In genomic region chr9:14092344-14092743, GRCh38 we compare ENCODE assay signal across 30 cellular contexts.
A peak's percentile ranks its signal among the peaks of the same experiment; 100 is the strongest.
DNase-seq lines count a peak whose midpoint lies in the region; ATAC-seq, FAIRE-seq and TF ChIP-seq lines count a peak whose summit lies in the region.
"Had no signal": no experiment of that assay in that cellular context is flagged by ENCODE, and none has a peak within 500 bp of the region (broad histone marks: within the 10 kb centered on the region; RNA-seq: fewer than 3 reads in every experiment).

No MANE protein-coding gene starts in this region.

- H4K20me1 ChIP-seq in keratinocyte (ENCODE audit: control insufficient read depth, extremely low read depth, insufficient read depth, low read length): no peaks in the 10 kb centered on the region

- H3K9ac ChIP-seq in keratinocyte (ENCODE audit: control insufficient read depth, extremely low read depth, insufficient read depth, low read length): no peak overlapping the region
- H3K9ac ChIP-seq: neural progenitor cell had no signal

- H3K4me3 ChIP-seq in RWPE2 (ENCODE audit: severe bottlenecking): no peak overlapping the region
- no peak overlapping the region for H3K4me3 ChIP-seq in choroid plexus epithelial cell (ENCODE audit: low read depth, low read length)
- H3K4me3 ChIP-seq in keratinocyte (ENCODE audit: control insufficient read depth in 2 of 3, extremely low read depth in 1 of 3, insufficient read depth in 2 of 3, low read depth in 1 of 3, low read length in 3 of 3): no peak overlapping the region
- H3K4me3 ChIP-seq: body of pancreas, dorsolateral prefrontal cortex, HAP-1, left lung, neural progenitor cell, pancreas, tibial nerve had no signal

- H3K9me3 ChIP-seq in RWPE2 (ENCODE audit: severe bottlenecking) (no peaks in the 10 kb centered on the region), keratinocyte (ENCODE audit: control insufficient read depth, low read depth, low read length) (no peaks in the 10 kb centered on the region)
- H3K9me3 ChIP-seq: body of pancreas, HAP-1, left lung, pancreas, tibial nerve had no signal

- no peak overlapping the region for H3K4me2 ChIP-seq in keratinocyte (ENCODE audit: control insufficient read depth, extremely low read depth, insufficient read depth, low read depth, low read length)
- H3K4me2 ChIP-seq: neural progenitor cell had no signal

- no peak overlapping the region for H2AFZ ChIP-seq in keratinocyte (ENCODE audit: control insufficient read depth, low read length)
- H2AFZ ChIP-seq: neural progenitor cell had no signal

- H3K27me3 ChIP-seq in RWPE2 (ENCODE audit: insufficient read depth, poor library complexity, severe bottlenecking) (no peaks in the 10 kb centered on the region), keratinocyte (ENCODE audit: control insufficient read depth, extremely low read depth, insufficient read depth, low read length) (no peaks in the 10 kb centered on the region)
- H3K27me3 ChIP-seq: body of pancreas, dorsolateral prefrontal cortex, left lung, neural progenitor cell, pancreas, tibial nerve had no signal

- H3K79me2 ChIP-seq in keratinocyte (ENCODE audit: control insufficient read depth, insufficient read depth, low read length): no peaks in the 10 kb centered on the region

- H3K27ac ChIP-seq in RWPE2 (ENCODE audit: poor library complexity, severe bottlenecking): peak overlapping the region; percentile 12
- H3K27ac ChIP-seq in keratinocyte (ENCODE audit: control insufficient read depth, insufficient read depth, low read length): no peak overlapping the region
- H3K27ac ChIP-seq: body of pancreas, C4-2B, dorsolateral prefrontal cortex, HL-60, left lung, neural progenitor cell, pancreas, tibial nerve had no signal

- dilution Hi-C loops in keratinocyte (cut with MboI; ENCODE audit: extremely low pct_ligation_motif_present, low sequenced_read_pairs): no loop called here

- ATAC-seq in RWPE2 (ENCODE audit: low read depth): no peak
- ATAC-seq: body of pancreas; left lung; pancreas; stimulated activated naive CD8-positive, alpha-beta T cell treated with anti-CD3 and anti-CD28 coated beads, Interleukin-15, amount 100 ng/mL, for 72 hours had no signal

- H3K36me3 ChIP-seq in RWPE2 (ENCODE audit: low read depth): peaks cover 35% of the 10 kb centered on the region
- H3K36me3 ChIP-seq in keratinocyte (ENCODE audit: control insufficient read depth in 2 of 2, extremely low read depth in 1 of 2, insufficient read depth in 2 of 2, low read length in 2 of 2): peaks cover 0 to 6% of the 10 kb centered on the region in 2 experiments
- H3K36me3 ChIP-seq: HAP-1, left lung, neural progenitor cell, pancreas, tibial nerve had no signal

- H3K9me1 ChIP-seq in keratinocyte (ENCODE audit: control insufficient read depth, extremely low read depth, insufficient read depth, low read length): no peaks in the 10 kb centered on the region

- FAIRE-seq in keratinocyte (lab: Jason Lieb, UNC): peak; percentile 34
- FAIRE-seq: pancreas had no signal

- H3K4me1 ChIP-seq in RWPE2 (ENCODE audit: insufficient read depth, poor library complexity, severe bottlenecking): peaks cover 35% of the 10 kb centered on the region
- H3K4me1 ChIP-seq in keratinocyte (ENCODE audit: control insufficient read depth, extremely low read depth, insufficient read depth, low read length): peaks cover 12% of the 10 kb centered on the region

- TF ChIP-seq CTCF in RWPE2 (IDR thresholded peaks at IDR 0.05; ENCODE audit: poor library complexity, severe bottlenecking) (no peak), choroid plexus epithelial cell (conservative IDR thresholded peaks at IDR 0.05; ENCODE audit: low read depth, low read length) (no peak), keratinocyte (optimal IDR thresholded peaks at IDR 0.05 in 1 of 3, IDR thresholded peaks at IDR 0.05 in 1 of 3, conservative IDR thresholded peaks at IDR 0.05 in 1 of 3; ENCODE audit: extremely low read depth in 1 of 3, insufficient read depth in 2 of 3, low read length in 3 of 3) (no peak)

- no peak for DNase-seq in RWPE2 (ENCODE audit: low spot score)
- peak; percentile 50 for DNase-seq in choroid plexus epithelial cell (ENCODE audit: low read depth)
- DNase-seq in keratinocyte (ENCODE audit: low read depth, low spot score): no peak
- no peak for DNase-seq in NCI-H69 (lab: John Stamatoyannopoulos, UW)
- DNase-seq in SIG-M5 (lab: John Stamatoyannopoulos, UW): no peak
- DNase-seq in OCI-M1 (lab: John Stamatoyannopoulos, UW): no peak
- no peak for DNase-seq in NAMALWA (ENCODE audit: low spot score)
- DNase-seq: activated B cell treated with CpG ODN at 0.5 μM for 24 hours; activated CD4-positive, alpha-beta T cell treated with anti-CD3 and anti-CD28 coated beads, Interleukin-2, amount 50 U/mL, for 1 hour; activated gamma-delta T cell treated with Interleukin-2 at 50 U/mL for 16 hours; activated naive CD8-positive, alpha-beta T cell treated with anti-CD3 and anti-CD28 coated beads, Interleukin-2, amount 10 ng/mL, durations not matched to agents 7 days and 5 days; activated T-cell treated with anti-CD3 and anti-CD28 coated beads, Interleukin-2, amount 50 U/mL, for 24 hours; body of pancreas; Calu3; DMS79 treated with DMSO at 0.1 percent for 48 hours; dorsolateral prefrontal cortex; GDM1; Kasumi-1; left lung; NCI-H1436 treated with DMSO at 0.1 percent for 48 hours; pancreas; retina; SHP77; stimulated activated CD8-positive, alpha-beta memory T cell treated with anti-CD3 and anti-CD28 coated beads, Interleukin-4, amount 100 ng/mL, for 48 hours; stimulated activated naive CD8-positive, alpha-beta T cell treated with anti-CD3 and anti-CD28 coated beads, Interleukin-15, amount 100 ng/mL, for 72 hours had no signal
